Comparison of ENCODE assay signal across 8 cellular contexts in genomic region chr4:108834787-108835384, GRCh38.
DNase-seq lines count a peak whose midpoint lies in the region; ATAC-seq, FAIRE-seq and TF ChIP-seq lines count a peak whose summit lies in the region.
"Had no signal": no experiment of that assay in that cellular context is flagged by ENCODE, and none has a peak within 500 bp of the region (broad histone marks: within the 10 kb centered on the region; RNA-seq: fewer than 3 reads in every experiment).

No MANE protein-coding gene starts in this region.

- H2BK120ac ChIP-seq in IMR-90 (ENCODE audit: low read depth, low read length): no peak overlapping the region

- H3K79me2 ChIP-seq in keratinocyte (ENCODE audit: control insufficient read depth, insufficient read depth, low read length): no peaks in the 10 kb centered on the region

- no peak overlapping the region for H3K14ac ChIP-seq in IMR-90 (replicated peaks; ENCODE audit: low read depth, low read length)

- H3K4me3 ChIP-seq in IMR-90 (ENCODE audit: insufficient read depth, low read depth, low read length) (no peak overlapping the region), keratinocyte (ENCODE audit: control insufficient read depth in 2 of 3, extremely low read depth in 1 of 3, insufficient read depth in 2 of 3, low read depth in 1 of 3, low read length in 3 of 3) (no peak overlapping the region), vagina (no peak overlapping the region)

- H3K56ac ChIP-seq in IMR-90 (ENCODE audit: extremely low read depth, insufficient read depth, low read length): no peak overlapping the region

- no peak overlapping the region for H3K4me3 Mint-ChIP-seq in activated T-helper 17 cell treated with anti-CD3 and anti-CD28 coated beads, Interleukin-2, amount 50 U/mL, for 72 hours
- H3K4me3 Mint-ChIP-seq in activated CD4-positive, alpha-beta memory T cell treated with anti-CD3 and anti-CD28 coated beads for 36 hours: no peak overlapping the region
- H3K4me3 Mint-ChIP-seq: activated B cell treated with CpG ODN at 0.5 μM for 24 hours had no signal

- no peak for FAIRE-seq in keratinocyte (lab: Jason Lieb, UNC)

- no peak overlapping the region for H3K23ac ChIP-seq in IMR-90 (ENCODE audit: low read depth, low read length)

- peaks cover 2% of the 10 kb centered on the region; the same call in 1 of the 2 replicates for H3K27me3 ChIP-seq in IMR-90 (ENCODE audit: control insufficient read depth, insufficient read depth, low read length)
- H3K27me3 ChIP-seq in keratinocyte (ENCODE audit: control insufficient read depth, extremely low read depth, insufficient read depth, low read length): peaks cover 1% of the 10 kb centered on the region
- no peaks in the 10 kb centered on the region for H3K27me3 ChIP-seq in vagina

- DNase-seq in IMR-90 (peak; percentile 74), keratinocyte (ENCODE audit: low read depth, low spot score) (no peak), vagina (ENCODE audit: extremely low spot score in 2 of 2) (no peak)
- no peak for DNase-seq in activated CD4-positive, alpha-beta memory T cell treated with anti-CD3 and anti-CD28 coated beads for 36 hours
- DNase-seq: activated B cell treated with CpG ODN at 0.5 μM for 24 hours had no signal

- H3K9me3 Mint-ChIP-seq in activated T-helper 17 cell treated with anti-CD3 and anti-CD28 coated beads, Interleukin-2, amount 50 U/mL, for 72 hours: no peaks in the 10 kb centered on the region
- H3K9me3 Mint-ChIP-seq in activated CD4-positive, alpha-beta memory T cell treated with anti-CD3 and anti-CD28 coated beads for 36 hours: no peaks in the 10 kb centered on the region
- H3K9me3 Mint-ChIP-seq: activated B cell treated with CpG ODN at 0.5 μM for 24 hours had no signal

- dilution Hi-C loops in IMR-90 (cut with HindIII; ENCODE audit: low sequenced_read_pairs, unreplicated experiment): no loop called here
- dilution Hi-C loops in keratinocyte (cut with MboI; ENCODE audit: extremely low pct_ligation_motif_present, low sequenced_read_pairs): no loop called here

- no peak overlapping the region for H4K8ac ChIP-seq in IMR-90 (ENCODE audit: low read depth in 2 of 2, low read length in 2 of 2)

- in situ Hi-C loops in IMR-90 (cut with MboI; ENCODE audit: low sequenced_read_pairs): loop anchor here (5.0 kb wide), 1 partner anchor 572 kb away; no protein-coding TSS in a partner anchor

- CTCF ChIA-PET in IMR-90 (lab: Yijun Ruan, JAX): interaction anchor here (0.5 to 1.5 kb wide), 5 partner anchors 21 to 590 kb away, joined by 3 to 6 read pairs (median 3); no protein-coding TSS in a partner anchor
- CTCF ChIA-PET in activated CD4-positive, alpha-beta memory T cell treated with anti-CD3 and anti-CD28 coated beads for 36 hours (lab: Charles Lee): interaction anchor here (0.6 to 1.2 kb wide), 3 partner anchors 15 to 254 kb away, joined by 3 read pairs; no protein-coding TSS in a partner anchor

- POLR2A ChIA-PET in IMR-90 (lab: Charles Lee; ENCODE audit: unreplicated experiment): no interaction called here
- POLR2A ChIA-PET in activated CD4-positive, alpha-beta memory T cell treated with anti-CD3 and anti-CD28 coated beads for 36 hours (lab: Charles Lee): no interaction called here

- H3K4me1 Mint-ChIP-seq in activated T-helper 17 cell treated with anti-CD3 and anti-CD28 coated beads, Interleukin-2, amount 50 U/mL, for 72 hours: no peaks in the 10 kb centered on the region
- no peaks in the 10 kb centered on the region for H3K4me1 Mint-ChIP-seq in activated CD4-positive, alpha-beta memory T cell treated with anti-CD3 and anti-CD28 coated beads for 36 hours (ENCODE audit: low read depth)
- H3K4me1 Mint-ChIP-seq: activated B cell treated with CpG ODN at 0.5 μM for 24 hours had no signal

- no peak overlapping the region for H3K18ac ChIP-seq in IMR-90 (ENCODE audit: low read depth, low read length)

- H3K9ac ChIP-seq in IMR-90 (ENCODE audit: low read depth, low read length) (no peak overlapping the region), keratinocyte (ENCODE audit: control insufficient read depth, extremely low read depth, insufficient read depth, low read length) (no peak overlapping the region)

- no peak overlapping the region for H3K4ac ChIP-seq in IMR-90 (ENCODE audit: low read depth, low read length)

- no peak overlapping the region for H4K91ac ChIP-seq in IMR-90 (ENCODE audit: insufficient read depth, low read depth, low read length)

- peak; percentile 84 for ATAC-seq in IMR-90 (ENCODE audit: low read depth)
- peak; percentile 40 for ATAC-seq in activated T-helper 17 cell treated with anti-CD3 and anti-CD28 coated beads, Interleukin-2, amount 50 U/mL, for 72 hours (replicated peaks)
- ATAC-seq in HG03280 (IDR thresholded peaks at IDR 0.05; ENCODE audit: unreplicated experiment): no peak

- H3K9me3 ChIP-seq in IMR-90 (ENCODE audit: control insufficient read depth, insufficient read depth, low read length): no peaks in the 10 kb centered on the region
- H3K9me3 ChIP-seq in keratinocyte (ENCODE audit: control insufficient read depth, low read depth, low read length): no peaks in the 10 kb centered on the region
- H3K9me3 ChIP-seq in vagina: no peaks in the 10 kb centered on the region

- H3K27ac ChIP-seq in IMR-90 (ENCODE audit: insufficient read depth, low read length) (no peak overlapping the region), keratinocyte (ENCODE audit: control insufficient read depth, insufficient read depth, low read length) (no peak overlapping the region), vagina (no peak overlapping the region)

- TF ChIP-seq RAD21 in IMR-90 (IDR thresholded peaks at IDR 0.05; ENCODE audit: low read length): peak; percentile 95

- H3K36me3 Mint-ChIP-seq in activated T-helper 17 cell treated with anti-CD3 and anti-CD28 coated beads, Interleukin-2, amount 50 U/mL, for 72 hours (ENCODE audit: low read depth): no peaks in the 10 kb centered on the region
- H3K36me3 Mint-ChIP-seq in activated CD4-positive, alpha-beta memory T cell treated with anti-CD3 and anti-CD28 coated beads for 36 hours: no peaks in the 10 kb centered on the region

- H3K4me2 ChIP-seq in IMR-90 (ENCODE audit: low read depth, low read length): no peak overlapping the region
- H3K4me2 ChIP-seq in keratinocyte (ENCODE audit: control insufficient read depth, extremely low read depth, insufficient read depth, low read depth, low read length): peak overlapping the region; percentile 45

- H2BK20ac ChIP-seq in IMR-90 (ENCODE audit: low read depth, low read length): no peak overlapping the region

- intact Hi-C loops in IMR-90 (cut with micrococcal nuclease) (loop anchor here (1.0 to 5.0 kb wide), 5 partner anchors 407 to 571 kb away; no protein-coding TSS in a partner anchor), vagina (cut with DNase I) (no loop called here)
- intact Hi-C loops in activated CD4-positive, alpha-beta memory T cell treated with anti-CD3 and anti-CD28 coated beads for 36 hours (cut with micrococcal nuclease): loop anchor here (2.0 to 5.0 kb wide), 2 partner anchors 457 to 572 kb away; no protein-coding TSS in a partner anchor

- H3K36me3 ChIP-seq in IMR-90 (ENCODE audit: control insufficient read depth, insufficient read depth, low read length): no peaks in the 10 kb centered on the region
- no peaks in the 10 kb centered on the region for H3K36me3 ChIP-seq in keratinocyte (ENCODE audit: control insufficient read depth in 2 of 2, extremely low read depth in 1 of 2, insufficient read depth in 2 of 2, low read length in 2 of 2)
- H3K36me3 ChIP-seq in vagina: no peaks in the 10 kb centered on the region

- no peak overlapping the region for H2BK5ac ChIP-seq in IMR-90 (ENCODE audit: low read depth, low read length, poor library complexity, severe bottlenecking)

- no peak overlapping the region for H3K27ac Mint-ChIP-seq in activated T-helper 17 cell treated with anti-CD3 and anti-CD28 coated beads, Interleukin-2, amount 50 U/mL, for 72 hours
- H3K27ac Mint-ChIP-seq in activated CD4-positive, alpha-beta memory T cell treated with anti-CD3 and anti-CD28 coated beads for 36 hours: no peak overlapping the region
- H3K27ac Mint-ChIP-seq: activated B cell treated with CpG ODN at 0.5 μM for 24 hours had no signal

- H3K79me1 ChIP-seq in IMR-90 (ENCODE audit: low read depth in 1 of 2, low read length in 2 of 2): no peaks in the 10 kb centered on the region

- peaks cover 17% of the 10 kb centered on the region for H3K27me3 Mint-ChIP-seq in activated T-helper 17 cell treated with anti-CD3 and anti-CD28 coated beads, Interleukin-2, amount 50 U/mL, for 72 hours
- H3K27me3 Mint-ChIP-seq in activated CD4-positive, alpha-beta memory T cell treated with anti-CD3 and anti-CD28 coated beads for 36 hours: peaks cover 2% of the 10 kb centered on the region

- H2AFZ ChIP-seq in IMR-90 (replicated peaks; ENCODE audit: low read length, poor library complexity) (no peak overlapping the region), keratinocyte (ENCODE audit: control insufficient read depth, low read length) (no peak overlapping the region)

- no peak overlapping the region for H2AK9ac ChIP-seq in IMR-90 (replicated peaks; ENCODE audit: low read depth, low read length, poor library complexity)

- H3K9me1 ChIP-seq in IMR-90 (ENCODE audit: insufficient read depth, low read length) (peaks cover 3% of the 10 kb centered on the region; the same call in 1 of the 2 replicates), keratinocyte (ENCODE audit: control insufficient read depth, extremely low read depth, insufficient read depth, low read length) (no peaks in the 10 kb centered on the region)

- no CpG with 5 or more reads among the region's 4 CpGs for WGBS in IMR-90 (ENCODE audit: extremely low coverage in 2 of 2, insufficient read length in 1 of 2), 2 experiments

- no peaks in the 10 kb centered on the region for H4K20me1 ChIP-seq in IMR-90 (ENCODE audit: insufficient read depth, low read length)
- H4K20me1 ChIP-seq in keratinocyte (ENCODE audit: control insufficient read depth, extremely low read depth, insufficient read depth, low read length): no peaks in the 10 kb centered on the region

- no peak overlapping the region for H4K5ac ChIP-seq in IMR-90 (ENCODE audit: low read depth, low read length)

- peaks cover 2% of the 10 kb centered on the region; the same call in 1 of the 2 replicates for H3K4me1 ChIP-seq in IMR-90 (ENCODE audit: control insufficient read depth, insufficient read depth, low read length)
- H3K4me1 ChIP-seq in keratinocyte (ENCODE audit: control insufficient read depth, extremely low read depth, insufficient read depth, low read length): peaks cover 9% of the 10 kb centered on the region
- no peaks in the 10 kb centered on the region for H3K4me1 ChIP-seq in vagina

- BruUV-seq in IMR-90 (replicated peaks; lab: Mats Ljungman, UMichigan): no TSS peak

- peak; percentile 58 for TF ChIP-seq CTCF in GM12873 (IDR thresholded peaks at IDR 0.05; ENCODE audit: insufficient read depth, low read depth, low read length, missing control alignments)
- TF ChIP-seq CTCF in IMR-90 (conservative IDR thresholded peaks at IDR 0.05; ENCODE audit: low read depth, low read length): peak; percentile 89
- TF ChIP-seq CTCF in keratinocyte (optimal IDR thresholded peaks at IDR 0.05 in 1 of 3, IDR thresholded peaks at IDR 0.05 in 1 of 3, conservative IDR thresholded peaks at IDR 0.05 in 1 of 3; ENCODE audit: extremely low read depth in 1 of 3, insufficient read depth in 2 of 3, low read length in 3 of 3): peak in 2 of 3 experiments; percentile 59 to 64
- TF ChIP-seq CTCF in vagina (IDR thresholded peaks at IDR 0.05): peak in 2 of 3 experiments; percentile 7 to 41

- H2AK5ac ChIP-seq in IMR-90 (ENCODE audit: low read depth, low read length): no peak overlapping the region

- TF ChIP-seq POLR2A in IMR-90 (IDR thresholded peaks at IDR 0.05; ENCODE audit: low read depth, low read length) (no peak), vagina (IDR thresholded peaks at IDR 0.05) (no peak)

- H2BK15ac ChIP-seq in IMR-90 (ENCODE audit: low read depth, low read length): no peak overlapping the region

Comparison
In these comparisons a context has a peak if more than half of its experiments do, and no peak if none do; other contexts are left out.
1. CTCF ChIP-seq: peak in every context shown above with its lines; median percentile 89 in IMR-90; 62 in keratinocyte; 58 in GM12873; 24 in vagina.